Comparison of ENCODE assay signal across 1 cellular context in genomic region chr1:212002536-212002935, GRCh38.
TF ChIP-seq lines count a peak whose summit lies in the region.

No MANE protein-coding gene starts in this region.

TF ChIP-seq in GM23338, 12 proteins besides CTCF, POLR2A, EP300 and RAD21 (continued from another document):
- TF ChIP-seq ZNF462 (CRISPR knock-in tag; IDR thresholded peaks at IDR 0.05) (no peak), JUNB (IDR thresholded peaks at IDR 0.05; ENCODE audit: unreplicated experiment) (no peak), EZH2phosphoT487 (IDR thresholded peaks at IDR 0.05; ENCODE audit: unreplicated experiment) (no peak)
